ENCODE assay signal across 30 cellular contexts in genomic region chr12:132565365-132565764, GRCh38. TPM values are rescaled to one million over a fixed set of nuclear protein-coding genes. Genes with fewer than 3 reads are reported as not detected.
"Had no signal": no experiment of that assay in that cellular context is flagged by ENCODE, and none has a peak within 500 bp of the region (broad histone marks: within the 10 kb centered on the region; RNA-seq: fewer than 3 reads in every experiment).

No MANE protein-coding gene starts in this region.

- H3K27ac ChIP-seq: adrenal gland, breast epithelium, SK-N-MC, VCaP had no signal

- H3K4me3 ChIP-seq: adrenal gland, breast epithelium, SK-N-MC had no signal

- H3K9me3 Mint-ChIP-seq: activated CD4-positive, alpha-beta memory T cell treated with anti-CD3 and anti-CD28 coated beads, Interleukin-2, amount 10 ng/mL, durations not matched to agents 7 days and 5 days; activated naive CD8-positive, alpha-beta T cell treated with anti-CD3 and anti-CD28 coated beads, Interleukin-2, amount 10 ng/mL, durations not matched to agents 7 days and 5 days; activated T-cell treated with anti-CD3 and anti-CD28 coated beads, Interleukin-2, amount 50 U/mL, for 72 hours; activated T-helper 2 cell treated with anti-CD3 and anti-CD28 coated beads, Interferon-gamma antibody, Interleukin-2, Interleukin-4, amounts not matched to agents 10 μg/mL and 5 μg/mL and 100 μg/mL, durations not matched to agents 14 hours and 24 hours and 36 hours; central memory CD8-positive, alpha-beta T cell had no signal

- DNase-seq: activated CD4-positive, alpha-beta memory T cell treated with anti-CD3 and anti-CD28 coated beads, Interleukin-2, amount 10 ng/mL, durations not matched to agents 7 days and 5 days; activated CD4-positive, alpha-beta T cell treated with anti-CD3 and anti-CD28 coated beads for 36 hours; activated CD4-positive, alpha-beta T cell treated with anti-CD3 and anti-CD28 coated beads, Interleukin-2, amount 50 U/mL, for 1 hour; activated naive CD4-positive, alpha-beta T cell treated with anti-CD3 and anti-CD28 coated beads, Interleukin-2, amount 50 U/mL, for 16 hours; activated naive CD8-positive, alpha-beta T cell treated with anti-CD3 and anti-CD28 coated beads, Interleukin-2, amount 10 ng/mL, durations not matched to agents 7 days and 5 days; activated T-cell treated with anti-CD3 and anti-CD28 coated beads for 4 hours; activated T-cell treated with anti-CD3 and anti-CD28 coated beads, Interleukin-2, amount 50 U/mL, for 72 hours; adrenal gland; anterior cingulate cortex; NCI-H1092; NCI-H1417; NCI-H1930; NCI-H2107; NCI-H2171 treated with DMSO at 0.1 percent for 48 hours; NCI-H226; NCI-H526; NCI-H82; T-helper 1 cell had no signal

- H3K27ac Mint-ChIP-seq: activated CD4-positive, alpha-beta memory T cell treated with anti-CD3 and anti-CD28 coated beads, Interleukin-2, amount 10 ng/mL, durations not matched to agents 7 days and 5 days; activated CD4-positive, alpha-beta T cell treated with anti-CD3 and anti-CD28 coated beads for 36 hours; activated naive CD8-positive, alpha-beta T cell treated with anti-CD3 and anti-CD28 coated beads, Interleukin-2, amount 10 ng/mL, durations not matched to agents 7 days and 5 days; activated T-cell treated with anti-CD3 and anti-CD28 coated beads, Interleukin-2, amount 50 U/mL, for 72 hours; activated T-helper 2 cell treated with anti-CD3 and anti-CD28 coated beads, Interferon-gamma antibody, Interleukin-2, Interleukin-4, amounts not matched to agents 10 μg/mL and 5 μg/mL and 100 μg/mL, durations not matched to agents 14 hours and 24 hours and 36 hours had no signal

- H3K9me3 ChIP-seq: adrenal gland, breast epithelium had no signal

- H3K4me1 ChIP-seq: breast epithelium had no signal

- H3K27me3 ChIP-seq: adrenal gland, breast epithelium had no signal

- ATAC-seq: activated CD4-positive, alpha-beta T cell treated with anti-CD3 and anti-CD28 coated beads for 36 hours; activated T-cell treated with anti-CD3 and anti-CD28 coated beads, Interleukin-2, amount 50 U/mL, for 72 hours; Right ventricle myocardium inferior had no signal

- H3K4me3 Mint-ChIP-seq: activated CD4-positive, alpha-beta memory T cell treated with anti-CD3 and anti-CD28 coated beads, Interleukin-2, amount 10 ng/mL, durations not matched to agents 7 days and 5 days; activated CD4-positive, alpha-beta T cell treated with anti-CD3 and anti-CD28 coated beads for 36 hours; activated naive CD8-positive, alpha-beta T cell treated with anti-CD3 and anti-CD28 coated beads, Interleukin-2, amount 10 ng/mL, durations not matched to agents 7 days and 5 days; activated T-cell treated with anti-CD3 and anti-CD28 coated beads, Interleukin-2, amount 50 U/mL, for 72 hours; central memory CD8-positive, alpha-beta T cell had no signal

- H3K36me3 Mint-ChIP-seq: activated naive CD8-positive, alpha-beta T cell treated with anti-CD3 and anti-CD28 coated beads, Interleukin-2, amount 10 ng/mL, durations not matched to agents 7 days and 5 days had no signal

- H3K27me3 Mint-ChIP-seq: activated CD4-positive, alpha-beta memory T cell treated with anti-CD3 and anti-CD28 coated beads, Interleukin-2, amount 10 ng/mL, durations not matched to agents 7 days and 5 days; activated CD4-positive, alpha-beta T cell treated with anti-CD3 and anti-CD28 coated beads for 36 hours; activated naive CD8-positive, alpha-beta T cell treated with anti-CD3 and anti-CD28 coated beads, Interleukin-2, amount 10 ng/mL, durations not matched to agents 7 days and 5 days; central memory CD8-positive, alpha-beta T cell had no signal

- H3K36me3 ChIP-seq: adrenal gland, breast epithelium had no signal

RNA-seq across cellular contexts. Expression of gene LRCOL1, which starts 45.0 kb away (rescaled TPM):
- total RNA-seq: activated CD4-positive, alpha-beta memory T cell treated with anti-CD3 and anti-CD28 coated beads, Interleukin-2, amount 10 ng/mL, durations not matched to agents 7 days and 5 days; activated CD4-positive, alpha-beta T cell treated with anti-CD3 and anti-CD28 coated beads for 36 hours; activated CD8-positive, alpha-beta memory T cell treated with anti-CD3 and anti-CD28 coated beads for 36 hours; activated naive CD8-positive, alpha-beta T cell treated with anti-CD3 and anti-CD28 coated beads, Interleukin-2, amount 10 ng/mL, durations not matched to agents 7 days and 5 days; activated T-cell treated with anti-CD3 and anti-CD28 coated beads, Interleukin-2, amount 50 U/mL, for 72 hours; activated T-helper 2 cell treated with anti-CD3 and anti-CD28 coated beads, Interferon-gamma antibody, Interleukin-2, Interleukin-4, amounts not matched to agents 10 μg/mL and 5 μg/mL and 100 μg/mL, durations not matched to agents 14 hours and 24 hours and 36 hours; MCF 10A; NCI-H460; OCI-LY7; Right ventricle myocardium inferior; RPMI7951; T-helper 2 cell treated with Interferon-gamma antibody and Interleukin-4, amounts not matched to agents 100 ng/mL and 5 ng/mL, for 36 hours had no signal

RNA-seq across cellular contexts. Expression of gene P2RX2, which starts 53.2 kb away (rescaled TPM):
- total RNA-seq: activated CD4-positive, alpha-beta memory T cell treated with anti-CD3 and anti-CD28 coated beads, Interleukin-2, amount 10 ng/mL, durations not matched to agents 7 days and 5 days; activated CD4-positive, alpha-beta T cell treated with anti-CD3 and anti-CD28 coated beads for 36 hours; activated CD8-positive, alpha-beta memory T cell treated with anti-CD3 and anti-CD28 coated beads for 36 hours; activated naive CD8-positive, alpha-beta T cell treated with anti-CD3 and anti-CD28 coated beads, Interleukin-2, amount 10 ng/mL, durations not matched to agents 7 days and 5 days; activated T-cell treated with anti-CD3 and anti-CD28 coated beads, Interleukin-2, amount 50 U/mL, for 72 hours; activated T-helper 2 cell treated with anti-CD3 and anti-CD28 coated beads, Interferon-gamma antibody, Interleukin-2, Interleukin-4, amounts not matched to agents 10 μg/mL and 5 μg/mL and 100 μg/mL, durations not matched to agents 14 hours and 24 hours and 36 hours; MCF 10A; NCI-H460; OCI-LY7; Right ventricle myocardium inferior; RPMI7951; T-helper 2 cell treated with Interferon-gamma antibody and Interleukin-4, amounts not matched to agents 100 ng/mL and 5 ng/mL, for 36 hours had no signal
